In genomic region chr22:35299717-35300497, GRCh38 we compare ENCODE assay signal across 8 cellular contexts. TPM values are rescaled to one million over a fixed set of nuclear protein-coding genes. Genes with fewer than 3 reads are reported as not detected.
DNase-seq lines count a peak whose midpoint lies in the region; ATAC-seq, FAIRE-seq and TF ChIP-seq lines count a peak whose summit lies in the region.

Gene TOM1 (plus strand): TSS chr22:35299894. CDS start chr22:35299929, 35 bp downstream.

- ATAC-seq in HG02870 (IDR thresholded peaks at IDR 0.05; ENCODE audit: unreplicated experiment) (peak; percentile 97), heart right ventricle (peak; percentile 94 to 98 (median 98)), upper lobe of left lung (ENCODE audit: low FRiP score in 2 of 2) (peak; percentile 96 to 98)

- H3K9me3 ChIP-seq in heart right ventricle = no peaks in the 10 kb centered on the region
- no peaks in the 10 kb centered on the region for H3K9me3 ChIP-seq in upper lobe of left lung

- intact Hi-C loops in T-helper 1 cell treated with Interleukin-12 subunit alpha and Interleukin-12 subunit beta and Interleukin-4 antibody, amounts not matched to agents 30 ng/mL and 1 ng/mL, for 36 hours (cut with micrococcal nuclease) = loop anchor here (1.0 to 2.0 kb wide), 4 partner anchors 31 to 349 kb away; partner anchors contain the start of genes APOL6 and HMGXB4
- intact Hi-C loops in heart right ventricle (cut with DNase I) (no loop called here), posterior cingulate gyrus (cut with DNase I) (loop anchor here (5.0 kb wide), 1 partner anchor 43 kb away; the partner anchor contains the start of gene HMGXB4)

- H3K4me1 ChIP-seq in heart right ventricle (peaks cover 3 to 46% (median 23%) of the 10 kb centered on the region in 9 donors), upper lobe of left lung (peaks cover 24 to 44% (median 33%) of the 10 kb centered on the region in 4 donors)

- no peak for TF ChIP-seq EP300 in upper lobe of left lung (IDR thresholded peaks at IDR 0.05)

- H3K27ac ChIP-seq in heart right ventricle (peak within 1 kb of the TSS; percentile 53 to 100 (median 93)), upper lobe of left lung (peak within 1 kb of the TSS; percentile 98 to 100 (median 98))

- 0% methylated on average over 59 of the region's 59 CpGs for WGBS in heart right ventricle, 2 donors
- 0 to 1% methylated on average over 25 to 56 of the region's 59 CpGs for WGBS in upper lobe of left lung, 2 donors

- no peak for TF ChIP-seq CTCF in heart right ventricle (IDR thresholded peaks at IDR 0.05)
- TF ChIP-seq CTCF in upper lobe of left lung (IDR thresholded peaks at IDR 0.05) = peak in 1 of 6 experiments; percentile 13

- TF ChIP-seq POLR2A in GM12892 (IDR thresholded peaks at IDR 0.05; ENCODE audit: low read depth, low read length) = peak; percentile 60; the same call in 1 of the 2 replicates
- TF ChIP-seq POLR2A in upper lobe of left lung (IDR thresholded peaks at IDR 0.05) = peak; percentile 70 to 99 (median 84)

- peak; percentile 99 for FAIRE-seq in GM12892 (lab: Jason Lieb, UNC)

- no peaks in the 10 kb centered on the region for H3K27me3 ChIP-seq in heart right ventricle
- H3K27me3 ChIP-seq in upper lobe of left lung = no peaks in the 10 kb centered on the region

- peaks cover 0 to 18% (median 0%) of the 10 kb centered on the region in 9 donors for H3K36me3 ChIP-seq in heart right ventricle
- H3K36me3 ChIP-seq in upper lobe of left lung = peaks cover 0 to 9% (median 1%) of the 10 kb centered on the region in 4 donors

- peak within 1 kb of the TSS; percentile 69 to 99 (median 84) for H3K4me3 ChIP-seq in heart right ventricle
- H3K4me3 ChIP-seq in upper lobe of left lung = peak within 1 kb of the TSS; percentile 80 to 87 (median 82)

- DNase-seq in GM12892 (ENCODE audit: insufficient read length) (peak; percentile 89), NCI-H146 treated with DMSO at 0.1 percent for 48 hours (lab: John Stamatoyannopoulos, UW; ENCODE audit: unreplicated experiment) (peak; percentile 79), amniotic epithelial cell (ENCODE audit: low read depth) (peak; percentile 99), heart right ventricle (peak; percentile 96 to 97), posterior cingulate gyrus (peak; percentile 93 to 99 (median 95)), upper lobe of left lung (peak; percentile 98 to 100)

RNA-seq across cellular contexts. Expression of gene TOM1, which starts in this region (rescaled TPM):
- 11.3 TPM for polyA plus RNA-seq in GM12892 (2012; ENCODE audit: missing spikeins)
- total RNA-seq in T-helper 1 cell treated with Interleukin-12 subunit alpha and Interleukin-12 subunit beta and Interleukin-4 antibody, amounts not matched to agents 30 ng/mL and 1 ng/mL, for 36 hours = 35.1 and 38.3 TPM in 2 replicates
- total RNA-seq in heart right ventricle (10 to 100 TPM; 51.1 to 72.5 (median 62.6) TPM), upper lobe of left lung (100 to 1,000 TPM in 2 of 6 donors, 10 to 100 TPM in 4; 79.2 to 194 (median 94.6) TPM)
- 10 to 100 TPM; 55.0 to 64.6 TPM for polyA plus RNA-seq in heart right ventricle

Comparison
In these comparisons a context has a peak if more than half of its experiments do, and no peak if none do; other contexts are left out.
1. Peak in every context shown above with its lines: DNase-seq, ATAC-seq, H3K4me3 ChIP-seq and H3K27ac ChIP-seq.
2. intact Hi-C loops: an anchor here in T-helper 1 cell treated with Interleukin-12 subunit alpha and Interleukin-12 subunit beta and Interleukin-4 antibody, amounts not matched to agents 30 ng/mL and 1 ng/mL, for 36 hours (1.0 to 2.0 kb wide) and posterior cingulate gyrus (5.0 kb wide); none called in heart right ventricle.